ENCODE assay signal across 10 cellular contexts in the genomic region with DNA sequence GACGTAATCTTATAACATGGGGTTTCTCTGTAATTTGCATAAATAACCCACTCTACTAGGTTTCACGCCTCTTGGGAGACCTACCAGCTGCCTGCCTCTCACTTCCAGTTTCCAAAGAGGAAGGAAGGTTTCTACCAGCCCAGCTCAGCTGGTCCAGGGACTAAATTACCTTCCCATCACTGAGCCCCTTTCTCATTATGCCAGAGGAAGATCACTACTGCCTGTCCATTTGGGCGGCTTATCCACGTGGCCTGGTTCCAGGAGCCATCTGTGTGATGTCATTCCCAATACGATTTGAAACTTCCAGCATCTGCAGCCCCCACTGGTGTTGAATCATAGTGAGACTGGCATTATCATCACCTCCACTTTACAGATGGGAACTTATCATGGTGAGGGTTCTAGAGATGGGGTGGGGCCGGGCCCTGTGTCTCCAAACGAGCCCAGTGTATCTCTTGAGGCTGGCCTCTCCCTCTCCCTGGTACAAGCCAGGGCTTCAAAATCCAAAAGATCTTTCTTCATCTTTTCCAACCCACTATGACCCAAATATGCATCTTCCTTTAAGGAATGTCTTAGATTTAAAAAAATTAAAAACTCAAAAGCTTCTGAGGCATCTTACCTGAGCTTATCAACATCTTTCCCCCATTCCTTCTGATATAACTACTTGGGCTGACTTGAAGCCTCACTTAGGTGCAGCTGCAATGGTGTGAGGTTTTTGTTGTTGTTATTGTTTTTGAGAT.
DNase-seq lines count a peak whose midpoint lies in the region; ATAC-seq and TF ChIP-seq lines count a peak whose summit lies in the region.
"Had no signal": no experiment of that assay in that cellular context is flagged by ENCODE, and none has a peak within 500 bp of the region (broad histone marks: within the 10 kb centered on the region; RNA-seq: fewer than 3 reads in every experiment).

No MANE protein-coding gene starts in this region.

- H3K4me3 ChIP-seq in dorsolateral prefrontal cortex = no peak overlapping the region
- no peak overlapping the region for H3K4me3 ChIP-seq in Peyer's patch

- H3K27ac ChIP-seq in dorsolateral prefrontal cortex (peak overlapping the region in 28 of 59 donors; percentile 10 to 85 (median 51)), Peyer's patch (no peak overlapping the region)

- H3K27me3 ChIP-seq in dorsolateral prefrontal cortex = no peaks in the 10 kb centered on the region
- no peaks in the 10 kb centered on the region for H3K27me3 ChIP-seq in Peyer's patch

- TF ChIP-seq CTCF in dorsolateral prefrontal cortex (IDR thresholded peaks at IDR 0.05 in 54 of 56, conservative IDR thresholded peaks at IDR 0.05 in 2 of 56; ENCODE audit: low read depth in 1 of 56, partially characterized antibody in 56 of 56) (no peak), Peyer's patch (IDR thresholded peaks at IDR 0.05) (no peak)

- H3K36me3 ChIP-seq in Peyer's patch = no peaks in the 10 kb centered on the region

- DNase-seq in CD1c-positive myeloid dendritic cell (ENCODE audit: extremely low spot score) = peak; percentile 9
- DNase-seq in NCI-H82 treated with DMSO at 0.1 percent for 48 hours (lab: John Stamatoyannopoulos, UW; ENCODE audit: unreplicated experiment) = peak; percentile 24
- DNase-seq in activated CD4-positive, alpha-beta T cell treated with anti-CD3 and anti-CD28 coated beads for 4 hours = no peak
- DNase-seq in NCI-H345 treated with DMSO at 0.1 percent for 48 hours (lab: John Stamatoyannopoulos, UW; ENCODE audit: unreplicated experiment) = no peak
- DNase-seq in dorsolateral prefrontal cortex = no peak
- DNase-seq in Peyer's patch = no peak
- DNase-seq: H9, NCI-H526 treated with DMSO at 0.1 percent for 48 hours had no signal

- intact Hi-C loops in dorsolateral prefrontal cortex (cut with DNase I) = loop anchor here (5.0 kb wide), 2 partner anchors 70 to 205 kb away; no protein-coding TSS in a partner anchor

- peaks cover 0 to 30% (median 0%) of the 10 kb centered on the region in 4 donors for H3K4me1 ChIP-seq in Peyer's patch

- peak; percentile 96 for ATAC-seq in GM19351 (IDR thresholded peaks at IDR 0.05; ENCODE audit: unreplicated experiment)
- ATAC-seq in HG02970 (IDR thresholded peaks at IDR 0.05; ENCODE audit: low FRiP score, unreplicated experiment) = peak; percentile 89

- no peaks in the 10 kb centered on the region for H3K9me3 ChIP-seq in Peyer's patch

- TF ChIP-seq POLR2A in Peyer's patch (IDR thresholded peaks at IDR 0.05) = no peak

Comparison
In these comparisons a context has a peak if more than half of its experiments do, and no peak if none do; other contexts are left out.
1. DNase-seq: peak in CD1c-positive myeloid dendritic cell (single experiment) and NCI-H82 treated with DMSO at 0.1 percent for 48 hours (single experiment); none in activated CD4-positive, alpha-beta T cell treated with anti-CD3 and anti-CD28 coated beads for 4 hours (0 of 2), NCI-H345 treated with DMSO at 0.1 percent for 48 hours (single experiment), dorsolateral prefrontal cortex (0 of 10) and Peyer's patch (0 of 3).